8 cellular contexts compared by ENCODE assay signal in the genomic region with DNA sequence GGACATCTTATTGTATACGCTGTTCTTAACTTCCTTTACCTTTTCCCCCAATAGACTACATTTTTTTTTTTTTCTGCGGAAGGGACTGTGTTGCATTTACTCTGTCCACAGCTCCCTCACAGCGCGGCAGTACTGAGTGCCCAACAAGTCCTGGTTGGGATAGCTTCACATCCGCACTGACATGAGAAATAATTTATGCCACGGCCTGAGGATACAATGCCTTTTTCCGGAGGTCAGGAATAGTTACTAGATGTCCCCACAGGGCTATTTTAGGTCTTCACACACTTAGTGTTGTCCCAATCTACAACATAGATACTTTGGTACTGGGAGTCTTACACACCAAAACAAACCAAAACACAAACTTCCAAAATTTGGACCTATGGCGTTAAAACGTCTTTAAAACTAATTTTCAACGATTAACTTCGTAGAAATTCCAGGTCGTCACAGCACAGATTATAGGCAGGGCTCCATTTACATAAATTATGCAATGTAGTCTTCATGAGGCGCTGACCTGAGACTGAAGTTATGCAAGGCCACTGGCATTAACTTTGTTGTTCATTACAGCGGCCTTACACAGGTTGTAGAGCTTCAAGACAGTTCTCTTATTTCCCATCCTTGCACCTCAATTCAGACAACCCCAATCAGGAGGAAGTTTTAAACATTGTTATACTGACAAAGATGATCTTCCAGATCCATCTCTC. TPM values are rescaled to one million over a fixed set of nuclear protein-coding genes. Genes with fewer than 3 reads are reported as not detected.
DNase-seq lines count a peak whose midpoint lies in the region; ATAC-seq and TF ChIP-seq lines count a peak whose summit lies in the region.

No MANE protein-coding gene starts in this region.

- H2AFZ ChIP-seq in mammary epithelial cell (ENCODE audit: low read depth, low read length), result peak overlapping the region; percentile 80

- no peak for TF ChIP-seq POLR2A in NB4 (IDR thresholded peaks at IDR 0.05; ENCODE audit: extremely low read depth, insufficient read length)

- H3K4me3 ChIP-seq in A673 (ENCODE audit: low read depth, low read length, poor library complexity, severe bottlenecking) (peak overlapping the region; percentile 77), NB4 (ENCODE audit: low read depth, low read length) (peak overlapping the region; percentile 65), mammary epithelial cell (replicated peaks in 1 of 3; ENCODE audit: insufficient read depth in 1 of 3, low read depth in 2 of 3, low read length in 3 of 3) (peak overlapping the region; percentile 27 to 47 (median 38)), urinary bladder (ENCODE audit: low read depth, low read length) (peak overlapping the region; percentile 31)

- no peaks in the 10 kb centered on the region for H4K20me1 ChIP-seq in mammary epithelial cell (ENCODE audit: insufficient read depth, low read length)

- dilution Hi-C loops in mammary epithelial cell (cut with HindIII; ENCODE audit: low sequenced_read_pairs), result no loop called here

- CTCF ChIA-PET in A673 (lab: Charles Lee) (interaction anchor here (0.6 to 1.7 kb wide), 4 partner anchors 10 to 515 kb away, joined by 3 to 7 read pairs (median 3); no protein-coding TSS in a partner anchor), mammary epithelial cell (lab: Charles Lee; ENCODE audit: low non-redundant PET) (interaction anchor here (0.5 to 1.1 kb wide), 3 partner anchors 10 to 84 kb away, joined by 4 to 7 read pairs (median 5); no protein-coding TSS in a partner anchor), HEK293T (lab: Yijun Ruan, JAX) (interaction anchor here (0.5 to 1.5 kb wide), 2 partner anchors 14 to 203 kb away, joined by 6 to 10 read pairs; no protein-coding TSS in a partner anchor)

- H3K9me3 ChIP-seq in A673 (ENCODE audit: low read depth, low read length, poor library complexity, severe bottlenecking) (no peaks in the 10 kb centered on the region), mammary epithelial cell (replicated peaks; ENCODE audit: insufficient read depth, low read length) (no peaks in the 10 kb centered on the region)

- 55% methylated on average over 13 of the region's 14 CpGs for WGBS in mammary epithelial cell (ENCODE audit: low coverage, missing lambda C conversion rate)
- 42% methylated on average over 14 of the region's 14 CpGs for WGBS in urinary bladder

- H3K36me3 ChIP-seq in A673 (ENCODE audit: insufficient read depth, low read length, poor library complexity, severe bottlenecking) (peaks cover 25% of the 10 kb centered on the region), mammary epithelial cell (ENCODE audit: insufficient read depth, low read length) (peaks cover 15% of the 10 kb centered on the region), urinary bladder (ENCODE audit: insufficient read depth) (no peaks in the 10 kb centered on the region)

- no peak for DNase-seq in A673 (ENCODE audit: low spot score)
- peak; percentile 79 for DNase-seq in NB4 (ENCODE audit: low read depth)
- peak; percentile 32 for DNase-seq in mammary epithelial cell
- peak; percentile 65 to 86 for DNase-seq in lung microvascular endothelial cell (ENCODE audit: low read depth in 2 of 2)
- DNase-seq in stimulated activated naive CD4-positive, alpha-beta T cell treated with Interleukin-2 at 50 U/mL for 16 hours (lab: John Stamatoyannopoulos, UW), result no peak
- DNase-seq in HEK293T (ENCODE audit: extremely low spot score), result no peak

- intact Hi-C loops in A673 (cut with micrococcal nuclease; ENCODE audit: unreplicated experiment) (loop anchor here (1.0 kb wide), 1 partner anchor 192 kb away; a partner anchor contains a TSS), mammary epithelial cell (cut with micrococcal nuclease) (loop anchor here (1.0 to 5.0 kb wide), 3 partner anchors 192 to 563 kb away; a partner anchor contains a TSS)

- peak overlapping the region; percentile 40 for H3K9ac ChIP-seq in mammary epithelial cell (ENCODE audit: insufficient read depth, low read length)

- H3K27me3 ChIP-seq in A673 (replicated peaks; ENCODE audit: insufficient read depth, low read depth, low read length, poor library complexity) (no peaks in the 10 kb centered on the region), mammary epithelial cell (ENCODE audit: insufficient read depth, low read length) (no peaks in the 10 kb centered on the region)

- H3K4me2 ChIP-seq in mammary epithelial cell (ENCODE audit: insufficient read depth, low read depth, low read length), result peak overlapping the region; percentile 87

- peak; percentile 2 for ATAC-seq in GM21423 (IDR thresholded peaks at IDR 0.05; ENCODE audit: unreplicated experiment)

- in situ Hi-C loops in mammary epithelial cell (cut with MboI; ENCODE audit: low sequenced_read_pairs in 2 of 2), result no loop called here

- TF ChIP-seq CTCF in A673 (conservative IDR thresholded peaks at IDR 0.05; ENCODE audit: low read depth, low read length), result no peak
- TF ChIP-seq CTCF in NB4 (IDR thresholded peaks at IDR 0.05; ENCODE audit: low read depth, low read length), result no peak
- TF ChIP-seq CTCF in mammary epithelial cell (conservative IDR thresholded peaks at IDR 0.05 in 1 of 2, IDR thresholded peaks at IDR 0.05 in 1 of 2; ENCODE audit: extremely low read depth in 1 of 2, insufficient read depth in 1 of 2, low read depth in 1 of 2, low read length in 2 of 2), result no peak

- H3K4me1 ChIP-seq in A673 (ENCODE audit: insufficient read depth, low read length, poor library complexity, severe bottlenecking), result peaks cover 10% of the 10 kb centered on the region
- H3K4me1 ChIP-seq in mammary epithelial cell (ENCODE audit: insufficient read depth, low read length), result peaks cover 21% of the 10 kb centered on the region
- peaks cover 2% of the 10 kb centered on the region for H3K4me1 ChIP-seq in urinary bladder (ENCODE audit: insufficient read depth)

- BruUV-seq in A673 (replicated peaks; lab: Mats Ljungman, UMichigan), result TSS peak; percentile 89
- BruUV-seq in mammary epithelial cell (replicated peaks; lab: Mats Ljungman, UMichigan), result no TSS peak

- peak overlapping the region; percentile 25 for H3K27ac ChIP-seq in A673 (ENCODE audit: low read depth, low read length, poor library complexity, severe bottlenecking)
- H3K27ac ChIP-seq in mammary epithelial cell (ENCODE audit: insufficient read depth, low read depth, low read length), result no peak overlapping the region
- H3K27ac ChIP-seq in urinary bladder (ENCODE audit: low read depth), result peak overlapping the region; percentile 87

- H3K79me2 ChIP-seq in mammary epithelial cell (ENCODE audit: insufficient read depth, low read length), result peaks cover 37% of the 10 kb centered on the region

- POLR2A ChIA-PET in A673 (lab: Charles Lee; ENCODE audit: low non-redundant PET) (interaction anchor here (0.9 kb wide), 1 partner anchor 11 kb away, joined by 3 read pairs; no protein-coding TSS in a partner anchor), HEK293T (lab: Yijun Ruan, JAX) (interaction anchor here (0.6 to 2.6 kb wide), 15 partner anchors 8 to 730 kb away, joined by 3 to 18 read pairs (median 4); a partner anchor contains a TSS)

TF ChIP-seq in HEK293T, 16 proteins besides CTCF, POLR2A, EP300 and RAD21:
- no peak for TF ChIP-seq FOXK2 (IDR thresholded peaks at IDR 0.05)
- no peak for TF ChIP-seq LEF1 (IDR thresholded peaks at IDR 0.05; ENCODE audit: borderline replicate concordance)
- TF ChIP-seq HDGF (IDR thresholded peaks at IDR 0.05; ENCODE audit: borderline replicate concordance), result no peak
- TF ChIP-seq BHLHE40 (IDR thresholded peaks at IDR 0.05; ENCODE audit: borderline replicate concordance), result no peak
- TF ChIP-seq ZNF384 (IDR thresholded peaks at IDR 0.05), result no peak
- no peak for TF ChIP-seq FOXA1 (IDR thresholded peaks at IDR 0.05)
- TF ChIP-seq, protein P1, sequence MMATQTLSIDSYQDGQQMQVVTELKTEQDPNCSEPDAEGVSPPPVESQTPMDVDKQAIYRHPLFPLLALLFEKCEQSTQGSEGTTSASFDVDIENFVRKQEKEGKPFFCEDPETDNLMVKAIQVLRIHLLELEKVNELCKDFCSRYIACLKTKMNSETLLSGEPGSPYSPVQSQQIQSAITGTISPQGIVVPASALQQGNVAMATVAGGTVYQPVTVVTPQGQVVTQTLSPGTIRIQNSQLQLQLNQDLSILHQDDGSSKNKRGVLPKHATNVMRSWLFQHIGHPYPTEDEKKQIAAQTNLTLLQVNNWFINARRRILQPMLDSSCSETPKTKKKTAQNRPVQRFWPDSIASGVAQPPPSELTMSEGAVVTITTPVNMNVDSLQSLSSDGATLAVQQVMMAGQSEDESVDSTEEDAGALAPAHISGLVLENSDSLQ (IDR thresholded peaks at IDR 0.05), result no peak
- TF ChIP-seq ARNT (IDR thresholded peaks at IDR 0.05), result no peak
- no peak for TF ChIP-seq FOXM1 (IDR thresholded peaks at IDR 0.05; ENCODE audit: borderline replicate concordance)
- no peak for TF ChIP-seq CTBP1 (IDR thresholded peaks at IDR 0.05; ENCODE audit: borderline replicate concordance)
- TF ChIP-seq L3MBTL2 (conservative IDR thresholded peaks at IDR 0.05), result no peak
- TF ChIP-seq SP1 (IDR thresholded peaks at IDR 0.05), result no peak
- no peak for TF ChIP-seq ELF4 (IDR thresholded peaks at IDR 0.05)
- TF ChIP-seq TARDBP (IDR thresholded peaks at IDR 0.05), result no peak
- no peak for TF ChIP-seq SUZ12 (IDR thresholded peaks at IDR 0.05)
- no peak for TF ChIP-seq NFRKB (IDR thresholded peaks at IDR 0.05)
TF ChIP-seq in HEK293T: peak in this region for 0.

RNA-seq across cellular contexts. Expression of a gene that starts 1.0 kb away (rescaled TPM):
- total RNA-seq in A673 (2021) (410 and 416 TPM in 2 replicates), mammary epithelial cell (100 to 1,000 TPM; 360 to 523 TPM), lung microvascular endothelial cell (579 and 623 TPM in 2 replicates), urinary bladder (309 TPM)
- polyA plus RNA-seq in mammary epithelial cell (724 TPM), urinary bladder (420 TPM)
- 421 TPM for polyA minus RNA-seq in mammary epithelial cell

RNA-seq across cellular contexts. Expression of a gene that starts 12.3 kb away (rescaled TPM):
- total RNA-seq in A673 (2021) (2.6 and 2.7 TPM in 2 replicates), mammary epithelial cell (under 1 TPM; 0.17 to 0.31 TPM), lung microvascular endothelial cell (under 0.01 and 0.20 TPM in 2 replicates), urinary bladder (0.42 TPM)
- polyA plus RNA-seq in mammary epithelial cell (0.05 TPM), urinary bladder (1.1 TPM)
- not detected for polyA minus RNA-seq in mammary epithelial cell

Comparison
In these comparisons a context has a peak if more than half of its experiments do, and no peak if none do; other contexts are left out.
1. DNase-seq: peak in NB4 (single experiment), mammary epithelial cell (single experiment) and lung microvascular endothelial cell (2 of 2); none in A673 (single experiment), stimulated activated naive CD4-positive, alpha-beta T cell treated with Interleukin-2 at 50 U/mL for 16 hours (single experiment) and HEK293T (single experiment).
2. Peak in every context shown above with its lines, with median percentiles within 50 percentile points of each other: H3K4me3 ChIP-seq.